32 cellular contexts compared by ENCODE assay signal in the genomic region with DNA sequence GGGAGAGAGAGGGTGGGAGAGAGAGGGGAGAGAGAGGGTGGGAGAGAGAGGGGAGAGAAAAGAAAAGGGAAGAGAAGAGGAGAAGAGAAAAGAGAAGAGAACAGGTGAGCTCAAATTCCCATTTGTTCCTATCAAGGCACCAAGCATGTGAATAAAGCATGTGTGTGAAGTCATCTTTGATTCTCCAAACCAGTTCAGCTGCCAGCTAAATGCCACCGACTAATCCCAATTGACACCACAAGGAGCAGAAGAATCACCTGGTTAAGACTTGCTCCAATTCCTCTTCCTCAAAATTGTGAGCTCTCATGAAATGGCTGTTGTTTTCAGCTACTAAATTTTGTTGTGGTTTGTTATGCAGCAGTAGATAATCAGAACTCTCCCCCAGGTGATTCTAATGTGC.
"Had no signal": no experiment of that assay in that cellular context is flagged by ENCODE, and none has a peak within 500 bp of the region (broad histone marks: within the 10 kb centered on the region; RNA-seq: fewer than 3 reads in every experiment).

No MANE protein-coding gene starts in this region.

- H3K27ac ChIP-seq: adrenal gland, cardiac muscle cell, colonic mucosa, neural progenitor cell, parathyroid adenoma, psoas muscle, WERI-Rb-1 had no signal

- H3K4me1 ChIP-seq: colonic mucosa, parathyroid adenoma had no signal

- DNase-seq: activated CD4-positive, alpha-beta T cell treated with anti-CD3 and anti-CD28 coated beads for 48 hours; activated CD4-positive, alpha-beta T cell treated with anti-CD3 and anti-CD28 coated beads, Interleukin-2, amount 50 U/mL, for 48 hours; activated CD8-positive, alpha-beta memory T cell treated with anti-CD3 and anti-CD28 coated beads for 24 hours; activated effector memory CD4-positive, alpha-beta T cell treated with anti-CD3 and anti-CD28 coated beads, Interleukin-2, amount 50 U/mL, for 16 hours; activated naive CD4-positive, alpha-beta T cell treated with anti-CD3 and anti-CD28 coated beads for 36 hours; activated naive CD8-positive, alpha-beta T cell treated with anti-CD3 and anti-CD28 coated beads for 36 hours; adrenal gland; aorta; body of pancreas; cerebellar nuclear complex; colonic mucosa; effector CD8-positive, alpha-beta T cell; erythroblast; head of caudate nucleus; hippocampal formation; left cardiac atrium; left ventricle myocardium superior; naive thymus-derived CD8-positive, alpha-beta T cell; occipital lobe; psoas muscle; stimulated activated CD4-positive, alpha-beta T cell treated with anti-CD3 and anti-CD28 coated beads, Interleukin-15, amount 100 ng/mL, for 24 hours; stimulated activated naive CD4-positive, alpha-beta T cell treated with Interleukin-2 at 50 U/mL for 16 hours; T1000; WERI-Rb-1 had no signal

- H3K36me3 Mint-ChIP-seq: activated naive CD8-positive, alpha-beta T cell treated with anti-CD3 and anti-CD28 coated beads for 36 hours; mesothelial cell of epicardium; neural progenitor cell had no signal

- H3K79me2 ChIP-seq: parathyroid adenoma had no signal

- H3K4me1 Mint-ChIP-seq: activated naive CD8-positive, alpha-beta T cell treated with anti-CD3 and anti-CD28 coated beads for 36 hours had no signal

- H3K9me3 Mint-ChIP-seq: activated naive CD4-positive, alpha-beta T cell treated with anti-CD3 and anti-CD28 coated beads for 36 hours; activated naive CD8-positive, alpha-beta T cell treated with anti-CD3 and anti-CD28 coated beads for 36 hours; mesothelial cell of epicardium; neural progenitor cell had no signal

- H3K9ac ChIP-seq: neural progenitor cell, parathyroid adenoma had no signal

- H3K4me3 ChIP-seq: adrenal gland, body of pancreas, cardiac muscle cell, colonic mucosa, neural progenitor cell, psoas muscle, tibial nerve had no signal

- H3K27me3 ChIP-seq: adrenal gland, body of pancreas, cardiac muscle cell, colonic mucosa, neural progenitor cell, tibial nerve had no signal

- H3K36me3 ChIP-seq: adrenal gland, cardiac muscle cell, colonic mucosa, neural progenitor cell, tibial nerve, WERI-Rb-1 had no signal

- H3K27ac Mint-ChIP-seq: activated naive CD4-positive, alpha-beta T cell treated with anti-CD3 and anti-CD28 coated beads for 36 hours; activated naive CD8-positive, alpha-beta T cell treated with anti-CD3 and anti-CD28 coated beads for 36 hours; mesothelial cell of epicardium; naive thymus-derived CD8-positive, alpha-beta T cell; neural progenitor cell had no signal

- FAIRE-seq: endometrium, keratinocyte had no signal

- H2AFZ ChIP-seq: neural progenitor cell, parathyroid adenoma had no signal

- H3K9me3 ChIP-seq: adrenal gland, body of pancreas, colonic mucosa, psoas muscle, tibial nerve had no signal

- H3K4me2 ChIP-seq: neural progenitor cell had no signal

- H3K4me3 Mint-ChIP-seq: activated naive CD4-positive, alpha-beta T cell treated with anti-CD3 and anti-CD28 coated beads for 36 hours; activated naive CD8-positive, alpha-beta T cell treated with anti-CD3 and anti-CD28 coated beads for 36 hours; mesothelial cell of epicardium; naive thymus-derived CD8-positive, alpha-beta T cell; neural progenitor cell had no signal

- ATAC-seq: activated CD4-positive, CD25-positive, alpha-beta regulatory T cell treated with anti-CD3 and anti-CD28 coated beads, Interleukin-2, amount 50 U/mL, for 24 hours; body of pancreas; left cardiac atrium; left ventricle myocardium superior; naive thymus-derived CD8-positive, alpha-beta T cell; psoas muscle had no signal
